23 cellular contexts compared by ENCODE assay signal in genomic region chr19:29886535-29886934, GRCh38.
"Had no signal": no experiment of that assay in that cellular context is flagged by ENCODE, and none has a peak within 500 bp of the region (broad histone marks: within the 10 kb centered on the region; RNA-seq: fewer than 3 reads in every experiment).

No MANE protein-coding gene starts in this region.

- H3K9me3 ChIP-seq: left lung, mucosa of descending colon, suprapubic skin, vagina had no signal

- H3K4me1 Mint-ChIP-seq: central memory CD8-positive, alpha-beta T cell had no signal

- H3K9me3 Mint-ChIP-seq: activated naive CD8-positive, alpha-beta T cell treated with anti-CD3 and anti-CD28 coated beads for 36 hours; activated T-helper 17 cell treated with anti-CD3 and anti-CD28 coated beads, Interleukin-2, amount 50 U/mL, for 72 hours; central memory CD8-positive, alpha-beta T cell; T-helper 1 cell treated with Interleukin-12 subunit alpha and Interleukin-12 subunit beta and Interleukin-4 antibody, amounts not matched to agents 30 μg/mL and 1 μg/mL, for 36 hours had no signal

- H3K36me3 ChIP-seq: brain microvascular endothelial cell, left lung, suprapubic skin, vagina had no signal

- DNase-seq: activated CD4-positive, alpha-beta T cell treated with anti-CD3 and anti-CD28 coated beads, Interleukin-2, amount 50 U/mL, for 1 hour; activated CD4-positive, CD25-positive, alpha-beta regulatory T cell treated with anti-CD3 and anti-CD28 coated beads, Interleukin-2, amount 50 U/mL, for 72 hours; activated naive CD4-positive, alpha-beta T cell; activated naive CD8-positive, alpha-beta T cell treated with anti-CD3 and anti-CD28 coated beads for 36 hours; brain microvascular endothelial cell; cortex of kidney; hypothalamus; kidney; left lung; mammary epithelial cell; mucosa of descending colon; naive thymus-derived CD4-positive, alpha-beta T cell; retina; stimulated activated CD4-positive, alpha-beta T cell treated with anti-CD3 and anti-CD28 coated beads, Interleukin-12 subunit alpha, Interleukin-12 subunit beta, amount 100 ng/mL, for 4 hours; stimulated activated CD4-positive, alpha-beta T cell treated with anti-CD3 and anti-CD28 coated beads, Interleukin-2, amount 100 ng/mL, for 24 hours; stimulated activated naive CD8-positive, alpha-beta T cell treated with anti-CD3 and anti-CD28 coated beads, Interleukin-15, Interleukin-2, amounts not matched to agents 100 U/mL and 50 U/mL, for 24 hours; trophoblast cell had no signal

- H3K27ac ChIP-seq: brain microvascular endothelial cell, left lung, suprapubic skin, vagina, VCaP had no signal

- H3K4me1 ChIP-seq: left lung, vagina had no signal

- H3K27me3 ChIP-seq: brain microvascular endothelial cell, vagina had no signal

- ATAC-seq: activated T-helper 17 cell treated with anti-CD3 and anti-CD28 coated beads, Interleukin-2, amount 50 U/mL, for 72 hours; left lung; naive thymus-derived CD4-positive, alpha-beta T cell had no signal

- H3K4me3 Mint-ChIP-seq: activated naive CD8-positive, alpha-beta T cell treated with anti-CD3 and anti-CD28 coated beads for 36 hours; activated T-helper 17 cell treated with anti-CD3 and anti-CD28 coated beads, Interleukin-2, amount 50 U/mL, for 72 hours; central memory CD8-positive, alpha-beta T cell; naive thymus-derived CD4-positive, alpha-beta T cell; T-helper 1 cell treated with Interleukin-12 subunit alpha and Interleukin-12 subunit beta and Interleukin-4 antibody, amounts not matched to agents 30 μg/mL and 1 μg/mL, for 36 hours had no signal

- H3K27ac Mint-ChIP-seq: activated naive CD8-positive, alpha-beta T cell treated with anti-CD3 and anti-CD28 coated beads for 36 hours; activated T-helper 17 cell treated with anti-CD3 and anti-CD28 coated beads, Interleukin-2, amount 50 U/mL, for 72 hours; T-helper 1 cell treated with Interleukin-12 subunit alpha and Interleukin-12 subunit beta and Interleukin-4 antibody, amounts not matched to agents 30 μg/mL and 1 μg/mL, for 36 hours had no signal

- H3K36me3 Mint-ChIP-seq: activated naive CD8-positive, alpha-beta T cell treated with anti-CD3 and anti-CD28 coated beads for 36 hours; naive thymus-derived CD4-positive, alpha-beta T cell had no signal

- H3K4me3 ChIP-seq: left lung, mucosa of descending colon, suprapubic skin, vagina had no signal

- H3K27me3 Mint-ChIP-seq: activated naive CD8-positive, alpha-beta T cell treated with anti-CD3 and anti-CD28 coated beads for 36 hours; activated T-helper 17 cell treated with anti-CD3 and anti-CD28 coated beads, Interleukin-2, amount 50 U/mL, for 72 hours had no signal
